ENCODE assay signal across 1 cellular context in genomic region chr5:138575194-138576015, GRCh38.
TF ChIP-seq lines count a peak whose summit lies in the region.

TSS of gene HSPA9 (minus strand) at chr5:138575401. CDS start at chr5:138575318, 83 bp downstream.

TF ChIP-seq in SK-N-SH, 30 proteins besides CTCF, POLR2A, EP300 and RAD21 (continued from another document):
- TF ChIP-seq TCF12 (IDR thresholded peaks at IDR 0.05), result 0 out of 2 replicates have a peak, but pooled peaks have one; percentile 4
- TF ChIP-seq TEAD4 (IDR thresholded peaks at IDR 0.05; ENCODE audit: borderline replicate concordance, insufficient read depth), result peak; percentile 48; the same call in 1 of the 2 replicates
- TF ChIP-seq RFX5 (IDR thresholded peaks at IDR 0.05; ENCODE audit: low read length), result no peak
- TF ChIP-seq USF1 (IDR thresholded peaks at IDR 0.05; ENCODE audit: borderline replicate concordance, low read depth), result peak; percentile 89
- TF ChIP-seq RXRA (IDR thresholded peaks at IDR 0.05; ENCODE audit: borderline replicate concordance, low read depth), result no peak
- TF ChIP-seq MAX (IDR thresholded peaks at IDR 0.05; ENCODE audit: low read depth), result peak; percentile 98
- TF ChIP-seq GABPA (IDR thresholded peaks at IDR 0.05; ENCODE audit: low read depth), result peak; percentile 59
- peak; percentile 95 for TF ChIP-seq SIN3A (IDR thresholded peaks at IDR 0.05; ENCODE audit: borderline replicate concordance, low read depth, low read length)
- peak; percentile 80 for TF ChIP-seq POLR2AphosphoS5 (IDR thresholded peaks at IDR 0.05; ENCODE audit: low read depth, low read length)
- TF ChIP-seq MXI1 (IDR thresholded peaks at IDR 0.05; ENCODE audit: low read depth, low read length), result peak; percentile 98
- no peak for TF ChIP-seq FOXJ3 (CRISPR knock-in tag; IDR thresholded peaks at IDR 0.05)
- peak; percentile 90 for TF ChIP-seq ZBTB33 (IDR thresholded peaks at IDR 0.05; ENCODE audit: borderline replicate concordance, low read depth)
- TF ChIP-seq JUND (IDR thresholded peaks at IDR 0.05), result no peak; the same call in 1 of the 2 replicates
TF ChIP-seq in SK-N-SH: peak in this region for 17.
